Comparison of ENCODE assay signal across 1 cellular context in the genomic region with DNA sequence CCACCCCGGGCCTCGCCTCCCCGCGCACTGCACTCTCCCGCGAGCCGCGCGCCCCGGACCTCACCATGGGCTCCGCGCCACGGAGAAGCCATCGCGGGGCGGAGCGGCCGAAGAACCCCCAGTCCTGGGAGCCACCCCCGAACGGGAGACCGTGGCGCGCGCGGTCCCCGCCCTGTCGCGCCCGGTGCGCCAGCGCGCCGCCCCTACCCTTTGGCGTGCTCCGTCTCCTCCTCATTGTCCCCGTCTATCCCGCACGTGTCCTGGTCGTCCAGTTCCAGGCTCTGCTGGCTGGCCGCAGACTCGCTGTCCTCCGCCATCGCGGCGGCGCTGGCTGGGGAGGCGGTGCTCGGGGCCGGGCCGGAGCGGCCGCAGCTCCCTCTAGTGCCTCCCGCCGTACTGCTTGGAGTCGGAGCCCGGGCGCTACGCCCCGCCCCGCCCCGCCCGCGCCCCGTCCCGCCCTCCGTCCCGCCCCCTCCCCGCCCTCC.
TF ChIP-seq lines count a peak whose summit lies in the region.

A gene (minus strand): TSS at position 398 of the 485 bp plus-strand sequence. CDS start 81 bp downstream, at position 317.

TF ChIP-seq in H1, 55 proteins besides CTCF, POLR2A, EP300 and RAD21:
- TF ChIP-seq BCL11A (IDR thresholded peaks at IDR 0.05; ENCODE audit: low read depth in 2 of 2, low read length in 2 of 2) = no peak
- TF ChIP-seq EGR1 (IDR thresholded peaks at IDR 0.05; ENCODE audit: borderline replicate concordance, low read depth, low read length) = no peak
- TF ChIP-seq RXRA (IDR thresholded peaks at IDR 0.05; ENCODE audit: insufficient read depth, low read depth, low read length) = no peak
- TF ChIP-seq JUND (IDR thresholded peaks at IDR 0.05; ENCODE audit: low read length) = no peak
- peak; percentile 91 for TF ChIP-seq KDM4A (IDR thresholded peaks at IDR 0.05; ENCODE audit: low read depth, low read length, severe bottlenecking)
- TF ChIP-seq, protein P1, sequence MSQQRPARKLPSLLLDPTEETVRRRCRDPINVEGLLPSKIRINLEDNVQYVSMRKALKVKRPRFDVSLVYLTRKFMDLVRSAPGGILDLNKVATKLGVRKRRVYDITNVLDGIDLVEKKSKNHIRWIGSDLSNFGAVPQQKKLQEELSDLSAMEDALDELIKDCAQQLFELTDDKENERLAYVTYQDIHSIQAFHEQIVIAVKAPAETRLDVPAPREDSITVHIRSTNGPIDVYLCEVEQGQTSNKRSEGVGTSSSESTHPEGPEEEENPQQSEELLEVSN (IDR thresholded peaks at IDR 0.05) = no peak
- TF ChIP-seq, protein P2, sequence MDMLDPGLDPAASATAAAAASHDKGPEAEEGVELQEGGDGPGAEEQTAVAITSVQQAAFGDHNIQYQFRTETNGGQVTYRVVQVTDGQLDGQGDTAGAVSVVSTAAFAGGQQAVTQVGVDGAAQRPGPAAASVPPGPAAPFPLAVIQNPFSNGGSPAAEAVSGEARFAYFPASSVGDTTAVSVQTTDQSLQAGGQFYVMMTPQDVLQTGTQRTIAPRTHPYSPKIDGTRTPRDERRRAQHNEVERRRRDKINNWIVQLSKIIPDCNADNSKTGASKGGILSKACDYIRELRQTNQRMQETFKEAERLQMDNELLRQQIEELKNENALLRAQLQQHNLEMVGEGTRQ (IDR thresholded peaks at IDR 0.05; ENCODE audit: low read length) = peak; percentile 23; the same call in 1 of the 2 replicates
- no peak for TF ChIP-seq EZH2 (IDR thresholded peaks at IDR 0.05; ENCODE audit: low read depth, low read length, severe bottlenecking)
- TF ChIP-seq FOSL1 (IDR thresholded peaks at IDR 0.05; ENCODE audit: insufficient read depth, low read depth, low read length) = no peak
- peak; percentile 83 for TF ChIP-seq TAF1 (IDR thresholded peaks at IDR 0.05; ENCODE audit: low read depth, low read length)
- no peak for TF ChIP-seq SIX5 (IDR thresholded peaks at IDR 0.05; ENCODE audit: low read depth, low read length)
- peak; percentile 89 for TF ChIP-seq POLR2AphosphoS5 (IDR thresholded peaks at IDR 0.05; ENCODE audit: low read depth, low read length)
- no peak for TF ChIP-seq GABPA (IDR thresholded peaks at IDR 0.05; ENCODE audit: borderline replicate concordance, insufficient read depth, low read length)
- no peak for TF ChIP-seq CHD1 (IDR thresholded peaks at IDR 0.05; ENCODE audit: low read depth, low read length)
- no peak for TF ChIP-seq HDAC6 (IDR thresholded peaks at IDR 0.05; ENCODE audit: low read depth, low read length)
- no peak for TF ChIP-seq POU5F1 (IDR thresholded peaks at IDR 0.05; ENCODE audit: low read depth, low read length)
- no peak for TF ChIP-seq CHD2 (IDR thresholded peaks at IDR 0.05; ENCODE audit: low read length)
- no peak for TF ChIP-seq NANOG (IDR thresholded peaks at IDR 0.05; ENCODE audit: insufficient read depth, low read depth, low read length, poor library complexity, severe bottlenecking)
- TF ChIP-seq SUZ12 (IDR thresholded peaks at IDR 0.05; ENCODE audit: low read length) = no peak
- TF ChIP-seq, protein P3, sequence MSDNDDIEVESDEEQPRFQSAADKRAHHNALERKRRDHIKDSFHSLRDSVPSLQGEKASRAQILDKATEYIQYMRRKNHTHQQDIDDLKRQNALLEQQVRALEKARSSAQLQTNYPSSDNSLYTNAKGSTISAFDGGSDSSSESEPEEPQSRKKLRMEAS (IDR thresholded peaks at IDR 0.05) = peak; percentile 94
- no peak for TF ChIP-seq CBX8 (IDR thresholded peaks at IDR 0.05; ENCODE audit: borderline replicate concordance, low read depth, low read length)
- peak; percentile 70 for TF ChIP-seq TAF7 (optimal IDR thresholded peaks at IDR 0.05; ENCODE audit: borderline replicate concordance, low read depth, low read length)
- no peak for TF ChIP-seq HDAC2 (IDR thresholded peaks at IDR 0.05; ENCODE audit: borderline replicate concordance in 1 of 2, low read depth in 2 of 2, low read length in 2 of 2)
- TF ChIP-seq, protein P4, sequence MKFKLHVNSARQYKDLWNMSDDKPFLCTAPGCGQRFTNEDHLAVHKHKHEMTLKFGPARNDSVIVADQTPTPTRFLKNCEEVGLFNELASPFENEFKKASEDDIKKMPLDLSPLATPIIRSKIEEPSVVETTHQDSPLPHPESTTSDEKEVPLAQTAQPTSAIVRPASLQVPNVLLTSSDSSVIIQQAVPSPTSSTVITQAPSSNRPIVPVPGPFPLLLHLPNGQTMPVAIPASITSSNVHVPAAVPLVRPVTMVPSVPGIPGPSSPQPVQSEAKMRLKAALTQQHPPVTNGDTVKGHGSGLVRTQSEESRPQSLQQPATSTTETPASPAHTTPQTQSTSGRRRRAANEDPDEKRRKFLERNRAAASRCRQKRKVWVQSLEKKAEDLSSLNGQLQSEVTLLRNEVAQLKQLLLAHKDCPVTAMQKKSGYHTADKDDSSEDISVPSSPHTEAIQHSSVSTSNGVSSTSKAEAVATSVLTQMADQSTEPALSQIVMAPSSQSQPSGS (IDR thresholded peaks at IDR 0.05; ENCODE audit: low read length) = no peak
- peak; percentile 66 for TF ChIP-seq TBP (IDR thresholded peaks at IDR 0.05; ENCODE audit: low read depth, low read length)
- no peak for TF ChIP-seq KDM1A (IDR thresholded peaks at IDR 0.05; ENCODE audit: borderline replicate concordance, low read length)
- TF ChIP-seq TCF12 (IDR thresholded peaks at IDR 0.05; ENCODE audit: low read depth, low read length) = no peak
- TF ChIP-seq SIN3A (conservative IDR thresholded peaks at IDR 0.05 in 1 of 2, IDR thresholded peaks at IDR 0.05 in 1 of 2; ENCODE audit: low read depth in 1 of 2, low read length in 2 of 2) = peak in 1 of 2 experiments; percentile 61; a peak in 2 of 4 replicates
- TF ChIP-seq TEAD4 (IDR thresholded peaks at IDR 0.05; ENCODE audit: low read depth, low read length) = no peak
- TF ChIP-seq RBBP5 (IDR thresholded peaks at IDR 0.05; ENCODE audit: borderline replicate concordance, low read depth, low read length) = peak; percentile 63
- no peak for TF ChIP-seq MAFK (IDR thresholded peaks at IDR 0.05; ENCODE audit: low read depth, low read length)
- no peak for TF ChIP-seq SRF (IDR thresholded peaks at IDR 0.05; ENCODE audit: low read depth, low read length)
- 0 out of 2 replicates have a peak, but pooled peaks have one; percentile 11 for TF ChIP-seq SP1 (IDR thresholded peaks at IDR 0.05; ENCODE audit: low read depth, low read length)
- TF ChIP-seq RFX5 (IDR thresholded peaks at IDR 0.05; ENCODE audit: borderline replicate concordance, low read depth, low read length) = no peak
- no peak for TF ChIP-seq RNF2 (IDR thresholded peaks at IDR 0.05; ENCODE audit: borderline replicate concordance, low read depth, low read length, missing control alignments, poor library complexity, severe bottlenecking)
- TF ChIP-seq CBX5 (IDR thresholded peaks at IDR 0.05; ENCODE audit: low read depth, low read length) = no peak
- TF ChIP-seq JUN (IDR thresholded peaks at IDR 0.05; ENCODE audit: low read depth, low read length) = no peak
- TF ChIP-seq ZNF274 (IDR thresholded peaks at IDR 0.05; ENCODE audit: borderline replicate concordance, extremely low read depth, low read length) = no peak
- TF ChIP-seq, protein P5, sequence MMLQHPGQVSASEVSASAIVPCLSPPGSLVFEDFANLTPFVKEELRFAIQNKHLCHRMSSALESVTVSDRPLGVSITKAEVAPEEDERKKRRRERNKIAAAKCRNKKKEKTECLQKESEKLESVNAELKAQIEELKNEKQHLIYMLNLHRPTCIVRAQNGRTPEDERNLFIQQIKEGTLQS (IDR thresholded peaks at IDR 0.05; ENCODE audit: insufficient read depth, low read depth, low read length) = no peak
- TF ChIP-seq ASH2L (IDR thresholded peaks at IDR 0.05; ENCODE audit: low read length) = peak; percentile 81
- TF ChIP-seq GTF2F1 (IDR thresholded peaks at IDR 0.05; ENCODE audit: borderline replicate concordance, low read depth, low read length) = 0 out of 2 replicates have a peak, but pooled peaks have one; percentile 11
- peak; percentile 88 for TF ChIP-seq YY1 (IDR thresholded peaks at IDR 0.05; ENCODE audit: low read depth, low read length)
- TF ChIP-seq PHF8 (conservative IDR thresholded peaks at IDR 0.05; ENCODE audit: low read depth, low read length) = peak; percentile 71
- no peak for TF ChIP-seq NRF1 (IDR thresholded peaks at IDR 0.05; ENCODE audit: low read depth, low read length)
- TF ChIP-seq CREB1 (IDR thresholded peaks at IDR 0.05) = no peak
- TF ChIP-seq KDM5A (IDR thresholded peaks at IDR 0.05; ENCODE audit: low read length) = no peak
